In genomic region chr17:76723812-76724211, GRCh38 we compare ENCODE assay signal across 23 cellular contexts. TPM values are rescaled to one million over a fixed set of nuclear protein-coding genes. Genes with fewer than 3 reads are reported as not detected.
DNase-seq lines count a peak whose midpoint lies in the region; ATAC-seq, FAIRE-seq and TF ChIP-seq lines count a peak whose summit lies in the region.
"Had no signal": no experiment of that assay in that cellular context is flagged by ENCODE, and none has a peak within 500 bp of the region (broad histone marks: within the 10 kb centered on the region; RNA-seq: fewer than 3 reads in every experiment).

No MANE protein-coding gene starts in this region.

- FAIRE-seq in GM19239 (lab: Jason Lieb, UNC) = no peak
- FAIRE-seq: GM12891 had no signal

- 98% methylated on average over 9 of the region's 9 CpGs for WGBS in hepatocyte (ENCODE audit: low lambda C conversion rate, missing lambda C conversion rate)

- H3K4me3 Mint-ChIP-seq in stimulated activated naive CD8-positive, alpha-beta T cell treated with anti-CD3 and anti-CD28 coated beads, Interleukin-15, Interleukin-2, amounts not matched to agents 100 ng/mL and 50 ng/mL, for 24 hours = peak overlapping the region; percentile 94
- H3K4me3 Mint-ChIP-seq in activated T-helper 2 cell treated with anti-CD3 and anti-CD28 coated beads, Interferon-gamma antibody, Interleukin-2, Interleukin-4, amounts not matched to agents 10 μg/mL and 5 μg/mL and 100 μg/mL, durations not matched to agents 14 hours and 24 hours and 36 hours (ENCODE audit: low read depth) = no peak overlapping the region

- ATAC-seq in stimulated activated naive CD8-positive, alpha-beta T cell treated with anti-CD3 and anti-CD28 coated beads, Interleukin-15, Interleukin-2, amounts not matched to agents 100 U/mL and 50 U/mL, for 24 hours = no peak
- ATAC-seq: activated CD8-positive, alpha-beta memory T cell treated with anti-CD3 and anti-CD28 coated beads, Interleukin-2, amount 10 ng/mL, durations not matched to agents 7 days and 5 days; sciatic nerve; WTC11 had no signal

- TF ChIP-seq CTCF in VCaP (conservative IDR thresholded peaks at IDR 0.05) = no peak
- TF ChIP-seq CTCF in hepatocyte (IDR thresholded peaks at IDR 0.05; ENCODE audit: poor library complexity) = no peak

- no peak overlapping the region for H3K27ac Mint-ChIP-seq in stimulated activated naive CD8-positive, alpha-beta T cell treated with anti-CD3 and anti-CD28 coated beads, Interleukin-15, Interleukin-2, amounts not matched to agents 100 ng/mL and 50 ng/mL, for 24 hours
- no peak overlapping the region for H3K27ac Mint-ChIP-seq in activated T-helper 2 cell treated with anti-CD3 and anti-CD28 coated beads, Interferon-gamma antibody, Interleukin-2, Interleukin-4, amounts not matched to agents 10 μg/mL and 5 μg/mL and 100 μg/mL, durations not matched to agents 14 hours and 24 hours and 36 hours
- H3K27ac Mint-ChIP-seq: T-helper 1 cell treated with Interleukin-12 subunit alpha and Interleukin-12 subunit beta and Interleukin-4 antibody, amounts not matched to agents 30 μg/mL and 1 μg/mL, for 36 hours; WTC11 had no signal

- H3K27me3 ChIP-seq in hepatocyte = no peaks in the 10 kb centered on the region
- H3K27me3 ChIP-seq: breast epithelium, uterus had no signal

- no peaks in the 10 kb centered on the region for H3K27me3 Mint-ChIP-seq in stimulated activated naive CD8-positive, alpha-beta T cell treated with anti-CD3 and anti-CD28 coated beads, Interleukin-15, Interleukin-2, amounts not matched to agents 100 ng/mL and 50 ng/mL, for 24 hours
- H3K27me3 Mint-ChIP-seq in activated T-helper 2 cell treated with anti-CD3 and anti-CD28 coated beads, Interferon-gamma antibody, Interleukin-2, Interleukin-4, amounts not matched to agents 10 μg/mL and 5 μg/mL and 100 μg/mL, durations not matched to agents 14 hours and 24 hours and 36 hours (ENCODE audit: low read depth) = no peaks in the 10 kb centered on the region
- H3K27me3 Mint-ChIP-seq: activated CD8-positive, alpha-beta memory T cell treated with anti-CD3 and anti-CD28 coated beads, Interleukin-2, amount 10 ng/mL, durations not matched to agents 7 days and 5 days had no signal

- peak overlapping the region; percentile 91 for H3K4me2 ChIP-seq in hepatocyte

- H3K36me3 ChIP-seq in hepatocyte (replicated peaks; ENCODE audit: insufficient read depth, low read depth) = peaks cover 11% of the 10 kb centered on the region
- H3K36me3 ChIP-seq: uterus had no signal

- peak overlapping the region; percentile 99; the same call in 1 of the 2 replicates for H3K27ac ChIP-seq in VCaP
- no peak overlapping the region for H3K27ac ChIP-seq in hepatocyte
- H3K27ac ChIP-seq: breast epithelium had no signal

- no peaks in the 10 kb centered on the region for H3K9me3 Mint-ChIP-seq in stimulated activated naive CD8-positive, alpha-beta T cell treated with anti-CD3 and anti-CD28 coated beads, Interleukin-15, Interleukin-2, amounts not matched to agents 100 ng/mL and 50 ng/mL, for 24 hours
- H3K9me3 Mint-ChIP-seq in activated T-helper 2 cell treated with anti-CD3 and anti-CD28 coated beads, Interferon-gamma antibody, Interleukin-2, Interleukin-4, amounts not matched to agents 10 μg/mL and 5 μg/mL and 100 μg/mL, durations not matched to agents 14 hours and 24 hours and 36 hours = no peaks in the 10 kb centered on the region
- H3K9me3 Mint-ChIP-seq: T-helper 1 cell treated with Interleukin-12 subunit alpha and Interleukin-12 subunit beta and Interleukin-4 antibody, amounts not matched to agents 30 μg/mL and 1 μg/mL, for 36 hours; WTC11 had no signal

- H3K9me3 ChIP-seq in hepatocyte (ENCODE audit: low read depth) = no peaks in the 10 kb centered on the region
- H3K9me3 ChIP-seq: breast epithelium, uterus had no signal

- peaks cover 6% of the 10 kb centered on the region for H4K20me1 ChIP-seq in hepatocyte (ENCODE audit: insufficient read depth, poor library complexity, severe bottlenecking)

- intact Hi-C loops in activated T-helper 2 cell treated with anti-CD3 and anti-CD28 coated beads, Interferon-gamma antibody, Interleukin-2, Interleukin-4, amounts not matched to agents 10 μg/mL and 5 μg/mL and 100 μg/mL, durations not matched to agents 14 hours and 24 hours and 36 hours (cut with micrococcal nuclease) = no loop called here

- H3K4me1 Mint-ChIP-seq in stimulated activated naive CD8-positive, alpha-beta T cell treated with anti-CD3 and anti-CD28 coated beads, Interleukin-15, Interleukin-2, amounts not matched to agents 100 ng/mL and 50 ng/mL, for 24 hours (ENCODE audit: low read depth) = peaks cover 55% of the 10 kb centered on the region
- H3K4me1 Mint-ChIP-seq in activated T-helper 2 cell treated with anti-CD3 and anti-CD28 coated beads, Interferon-gamma antibody, Interleukin-2, Interleukin-4, amounts not matched to agents 10 μg/mL and 5 μg/mL and 100 μg/mL, durations not matched to agents 14 hours and 24 hours and 36 hours (ENCODE audit: low read depth) = peaks cover 21% of the 10 kb centered on the region

- peaks cover 73% of the 10 kb centered on the region for H3K36me3 Mint-ChIP-seq in stimulated activated naive CD8-positive, alpha-beta T cell treated with anti-CD3 and anti-CD28 coated beads, Interleukin-15, Interleukin-2, amounts not matched to agents 100 ng/mL and 50 ng/mL, for 24 hours (ENCODE audit: low read depth)
- peaks cover 81% of the 10 kb centered on the region for H3K36me3 Mint-ChIP-seq in activated T-helper 2 cell treated with anti-CD3 and anti-CD28 coated beads, Interferon-gamma antibody, Interleukin-2, Interleukin-4, amounts not matched to agents 10 μg/mL and 5 μg/mL and 100 μg/mL, durations not matched to agents 14 hours and 24 hours and 36 hours (ENCODE audit: low read depth)

- no peaks in the 10 kb centered on the region for H3K9me2 ChIP-seq in hepatocyte (replicated peaks; ENCODE audit: insufficient read depth)

- H3K79me2 ChIP-seq in hepatocyte = peaks cover 62% of the 10 kb centered on the region

- H3K4me1 ChIP-seq in hepatocyte (ENCODE audit: insufficient read depth) = peaks cover 24% of the 10 kb centered on the region

- H2AFZ ChIP-seq in hepatocyte = no peak overlapping the region

- no peak for DNase-seq in stimulated activated naive CD8-positive, alpha-beta T cell treated with anti-CD3 and anti-CD28 coated beads, Interleukin-15, Interleukin-2, amounts not matched to agents 100 U/mL and 50 U/mL, for 24 hours
- DNase-seq in hepatocyte (ENCODE audit: low spot score) (no peak), GM19239 (ENCODE audit: insufficient read length, low spot score) (no peak), RKO (ENCODE audit: low spot score) (no peak)
- no peak for DNase-seq in activated T-helper 2 cell treated with anti-CD3 and anti-CD28 coated beads, Interferon-gamma antibody, Interleukin-2, Interleukin-4, amounts not matched to agents 10 μg/mL and 5 μg/mL and 100 μg/mL, durations not matched to agents 14 hours and 24 hours and 36 hours (ENCODE audit: low spot score)
- DNase-seq: activated CD8-positive, alpha-beta memory T cell treated with anti-CD3 and anti-CD28 coated beads, Interleukin-2, amount 10 ng/mL, durations not matched to agents 7 days and 5 days; activated naive CD4-positive, alpha-beta T cell treated with Interleukin-2 at 50 U/mL for 16 hours; AML-193; erythroblast; GF-D8; NCI-H1048; NCI-H2081; NCI-H510A treated with DMSO at 0.1 percent for 48 hours; SHP77 treated with DMSO at 0.1 percent for 48 hours; stimulated activated CD4-positive, alpha-beta T cell treated with anti-CD3 and anti-CD28 coated beads, Interleukin-1b, Interleukin-23, amount 100 ng/mL, for 48 hours; uterus had no signal

- H3K4me3 ChIP-seq in hepatocyte = no peak overlapping the region

RNA-seq across cellular contexts. Expression of gene JMJD6, which starts 2.6 kb away (rescaled TPM):
- 19.3 and 19.5 TPM in 2 replicates for total RNA-seq in hepatocyte
- 34.5 and 44.8 TPM in 2 replicates for polyA plus RNA-seq in hepatocyte
- 83.5 and 84.9 TPM in 2 replicates for total RNA-seq in activated T-helper 2 cell treated with anti-CD3 and anti-CD28 coated beads, Interferon-gamma antibody, Interleukin-2, Interleukin-4, amounts not matched to agents 10 μg/mL and 5 μg/mL and 100 μg/mL, durations not matched to agents 14 hours and 24 hours and 36 hours

RNA-seq across cellular contexts. Expression of gene METTL23, which starts 2.8 kb away (rescaled TPM):
- 36.6 and 36.8 TPM in 2 replicates for total RNA-seq in hepatocyte
- polyA plus RNA-seq in hepatocyte = 48.0 and 56.5 TPM in 2 replicates
- total RNA-seq in activated T-helper 2 cell treated with anti-CD3 and anti-CD28 coated beads, Interferon-gamma antibody, Interleukin-2, Interleukin-4, amounts not matched to agents 10 μg/mL and 5 μg/mL and 100 μg/mL, durations not matched to agents 14 hours and 24 hours and 36 hours = 32.1 and 33.2 TPM in 2 replicates

RNA-seq across cellular contexts. Expression of gene MXRA7, which starts 13.0 kb away (rescaled TPM):
- 101 and 102 TPM in 2 replicates for total RNA-seq in hepatocyte
- polyA plus RNA-seq in hepatocyte = 117 and 138 TPM in 2 replicates
- 6.6 and 8.5 TPM in 2 replicates for total RNA-seq in activated T-helper 2 cell treated with anti-CD3 and anti-CD28 coated beads, Interferon-gamma antibody, Interleukin-2, Interleukin-4, amounts not matched to agents 10 μg/mL and 5 μg/mL and 100 μg/mL, durations not matched to agents 14 hours and 24 hours and 36 hours

RNA-seq across cellular contexts. Expression of gene SRSF2, which starts 13.3 kb away (rescaled TPM):
- 152 and 157 TPM in 2 replicates for total RNA-seq in hepatocyte
- polyA plus RNA-seq in hepatocyte = 152 and 173 TPM in 2 replicates
- 456 and 478 TPM in 2 replicates for total RNA-seq in activated T-helper 2 cell treated with anti-CD3 and anti-CD28 coated beads, Interferon-gamma antibody, Interleukin-2, Interleukin-4, amounts not matched to agents 10 μg/mL and 5 μg/mL and 100 μg/mL, durations not matched to agents 14 hours and 24 hours and 36 hours

RNA-seq across cellular contexts. Expression of gene MFSD11, which starts 14.1 kb away (rescaled TPM):
- total RNA-seq in hepatocyte = 59.4 and 66.6 TPM in 2 replicates
- 35.4 and 43.5 TPM in 2 replicates for polyA plus RNA-seq in hepatocyte
- total RNA-seq in activated T-helper 2 cell treated with anti-CD3 and anti-CD28 coated beads, Interferon-gamma antibody, Interleukin-2, Interleukin-4, amounts not matched to agents 10 μg/mL and 5 μg/mL and 100 μg/mL, durations not matched to agents 14 hours and 24 hours and 36 hours = 16.9 and 18.6 TPM in 2 replicates

Comparison
In these comparisons a context has a peak if more than half of its experiments do, and no peak if none do; other contexts are left out.
1. RNA of gene MXRA7, which starts 13.0 kb away (total RNA-seq): 101 to 102 TPM in hepatocyte; 6.6 to 8.5 TPM in activated T-helper 2 cell treated with anti-CD3 and anti-CD28 coated beads, Interferon-gamma antibody, Interleukin-2, Interleukin-4, amounts not matched to agents 10 μg/mL and 5 μg/mL and 100 μg/mL, durations not matched to agents 14 hours and 24 hours and 36 hours; every median in the first group is over 10 times any median in the second.